Comparison of ENCODE assay signal across 13 cellular contexts in the genomic region with DNA sequence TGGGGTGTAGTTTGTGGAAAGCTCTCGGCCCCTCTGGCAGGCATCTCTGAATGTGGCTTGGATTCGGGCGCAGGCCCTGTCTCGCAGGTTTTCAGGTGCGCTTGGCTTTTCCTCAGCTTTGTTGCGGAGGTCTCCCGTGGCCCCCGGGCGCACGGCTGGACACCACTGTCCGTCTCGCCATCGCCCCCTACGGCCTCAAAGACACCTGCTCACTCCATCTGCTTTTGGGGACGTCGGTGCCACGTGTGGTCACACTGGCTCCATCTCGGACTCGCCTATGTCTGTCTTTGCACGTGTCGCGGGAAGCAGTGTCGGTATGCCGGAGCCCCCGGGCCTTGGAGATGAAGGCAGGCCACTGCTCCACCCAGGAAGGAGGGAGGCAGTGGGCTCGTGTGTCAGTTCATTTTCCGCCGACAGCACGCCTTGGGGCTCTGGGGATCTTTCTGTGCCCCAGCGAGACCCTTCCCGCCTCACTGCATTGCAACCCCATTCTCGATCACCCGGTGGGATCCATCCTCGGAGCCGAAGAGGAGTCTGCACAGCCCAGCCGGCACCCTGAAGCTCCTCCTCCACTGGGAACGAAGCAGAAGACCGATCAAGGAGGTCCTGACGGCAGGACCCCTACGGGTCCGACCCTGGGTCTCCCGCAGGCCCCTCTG. TPM values are rescaled to one million over a fixed set of nuclear protein-coding genes. Genes with fewer than 3 reads are reported as not detected.
A peak's percentile ranks its signal among the peaks of the same experiment; 100 is the strongest.
DNase-seq lines count a peak whose midpoint lies in the region; FAIRE-seq and TF ChIP-seq lines count a peak whose summit lies in the region.
"Had no signal": no experiment of that assay in that cellular context is flagged by ENCODE, and none has a peak within 500 bp of the region (broad histone marks: within the 10 kb centered on the region; RNA-seq: fewer than 3 reads in every experiment).

No MANE protein-coding gene starts in this region.

- H3K9me3 ChIP-seq in BLaER1 (peaks cover 27% of the 10 kb centered on the region), astrocyte (ENCODE audit: insufficient read depth, low read depth, low read length) (peaks cover 8% of the 10 kb centered on the region), right atrium auricular region (no peaks in the 10 kb centered on the region)

- H4K20me1 ChIP-seq in BLaER1 (no peaks in the 10 kb centered on the region), astrocyte (ENCODE audit: insufficient read depth, low read length) (no peaks in the 10 kb centered on the region)

- H3K36me3 ChIP-seq in BLaER1 (peaks cover 10% of the 10 kb centered on the region; the same call in 1 of the 2 replicates), astrocyte (ENCODE audit: insufficient read depth, low read length) (no peaks in the 10 kb centered on the region), right atrium auricular region (no peaks in the 10 kb centered on the region)

- no peak for FAIRE-seq in astrocyte (lab: Jason Lieb, UNC)
- FAIRE-seq: keratinocyte had no signal

- H3K4me1 Mint-ChIP-seq in astrocyte (ENCODE audit: low read depth, unreplicated experiment), result no peaks in the 10 kb centered on the region
- H3K4me1 Mint-ChIP-seq: activated naive CD4-positive, alpha-beta T cell treated with anti-CD3 and anti-CD28 coated beads, Interleukin-2, amount 50 U/mL, for 24 hours had no signal

- H3K4me3 ChIP-seq in BLaER1, result peak overlapping the region; percentile 65
- peak overlapping the region; percentile 23 for H3K4me3 ChIP-seq in astrocyte (ENCODE audit: insufficient read depth, low read depth, low read length)
- peak overlapping the region; percentile 37 to 72 for H3K4me3 ChIP-seq in right atrium auricular region
- peak overlapping the region; percentile 26 for H3K4me3 ChIP-seq in skeletal muscle cell (ENCODE audit: low read depth, low read length)

- H3K27ac Mint-ChIP-seq in astrocyte (ENCODE audit: unreplicated experiment), result no peak overlapping the region
- H3K27ac Mint-ChIP-seq: activated naive CD4-positive, alpha-beta T cell treated with anti-CD3 and anti-CD28 coated beads, Interleukin-2, amount 50 U/mL, for 24 hours; CD4-positive, alpha-beta T cell had no signal

- H3K4me2 ChIP-seq in BLaER1, result peak overlapping the region; percentile 64
- H3K4me2 ChIP-seq in astrocyte (ENCODE audit: low read length), result peak overlapping the region; percentile 58

- H3K27me3 ChIP-seq in BLaER1 (peaks cover 16% of the 10 kb centered on the region), astrocyte (ENCODE audit: insufficient read depth, low read length) (no peaks in the 10 kb centered on the region), right atrium auricular region (no peaks in the 10 kb centered on the region)

- H3K4me3 Mint-ChIP-seq in astrocyte (ENCODE audit: unreplicated experiment), result no peak overlapping the region
- H3K4me3 Mint-ChIP-seq: activated naive CD4-positive, alpha-beta T cell treated with anti-CD3 and anti-CD28 coated beads, Interleukin-2, amount 50 U/mL, for 24 hours; CD4-positive, alpha-beta T cell had no signal

- peak overlapping the region; percentile 34 for H2AFZ ChIP-seq in astrocyte (ENCODE audit: low read depth, low read length)

- H3K9me3 Mint-ChIP-seq in astrocyte (ENCODE audit: unreplicated experiment), result peaks cover 13% of the 10 kb centered on the region

- H3K9ac ChIP-seq in BLaER1 (peak overlapping the region; percentile 58; the same call in 1 of the 2 replicates), astrocyte (ENCODE audit: low read length) (no peak overlapping the region)

- no peaks in the 10 kb centered on the region for H3K79me2 ChIP-seq in astrocyte (ENCODE audit: insufficient read depth, low read length)

- H3K36me3 Mint-ChIP-seq in astrocyte (ENCODE audit: low read depth, unreplicated experiment), result peaks cover 12% of the 10 kb centered on the region

- H3K4me1 ChIP-seq in BLaER1, result no peaks in the 10 kb centered on the region
- no peaks in the 10 kb centered on the region for H3K4me1 ChIP-seq in astrocyte (ENCODE audit: insufficient read depth, low read length)
- H3K4me1 ChIP-seq in right atrium auricular region, result peaks cover 0 to 13% of the 10 kb centered on the region in 2 donors

- TF ChIP-seq CTCF in astrocyte (IDR thresholded peaks at IDR 0.05; ENCODE audit: insufficient read depth, low read depth, low read length), result no peak
- no peak for TF ChIP-seq CTCF in right atrium auricular region (IDR thresholded peaks at IDR 0.05)

- H3K27me3 Mint-ChIP-seq in astrocyte (ENCODE audit: low read depth, unreplicated experiment), result no peaks in the 10 kb centered on the region
- H3K27me3 Mint-ChIP-seq: CD4-positive, alpha-beta T cell had no signal

- DNase-seq in astrocyte (ENCODE audit: low read depth), result no peak
- no peak for DNase-seq in right atrium auricular region (ENCODE audit: low spot score)
- DNase-seq in skeletal muscle cell (ENCODE audit: low read depth), result no peak
- DNase-seq in HUDEP-2 (lab: John Stamatoyannopoulos, UW; ENCODE audit: unreplicated experiment in 76 of 76), result no peak
- DNase-seq in DMS 273 (lab: John Stamatoyannopoulos, UW; ENCODE audit: unreplicated experiment), result no peak
- DNase-seq in activated CD8-positive, alpha-beta memory T cell treated with anti-CD3 and anti-CD28 coated beads for 24 hours, result no peak
- no peak for DNase-seq in NK-92 treated with Interleukin-12 subunit alpha and Interleukin-12 subunit beta, amount 100 ng/mL, for 24 hours (lab: John Stamatoyannopoulos, UW)
- DNase-seq: activated CD4-positive, alpha-beta T cell treated with anti-CD3 and anti-CD28 coated beads, Interleukin-2, amount 50 U/mL, for 1 hour; CD4-positive, alpha-beta T cell; NCI-H226 had no signal

- H3K27ac ChIP-seq in BLaER1, result peak overlapping the region; percentile 39
- no peak overlapping the region for H3K27ac ChIP-seq in astrocyte (ENCODE audit: low read depth, low read length)
- peak overlapping the region in 1 of 2 donors; percentile 59 for H3K27ac ChIP-seq in right atrium auricular region

RNA-seq across cellular contexts. Expression of gene ZNF146, which starts 42.1 kb away (rescaled TPM):
- total RNA-seq in astrocyte (80.7 and 82.7 TPM in 2 replicates), right atrium auricular region (10 to 100 TPM; 46.2 to 48.0 TPM)

RNA-seq across cellular contexts. Expression of gene ZNF565, which starts 42.5 kb away (rescaled TPM):
- total RNA-seq in astrocyte (6.3 and 6.5 TPM in 2 replicates), right atrium auricular region (1 to 10 TPM; 2.4 to 3.1 TPM)
